Comparison of ENCODE assay signal across 29 cellular contexts in the genomic region with DNA sequence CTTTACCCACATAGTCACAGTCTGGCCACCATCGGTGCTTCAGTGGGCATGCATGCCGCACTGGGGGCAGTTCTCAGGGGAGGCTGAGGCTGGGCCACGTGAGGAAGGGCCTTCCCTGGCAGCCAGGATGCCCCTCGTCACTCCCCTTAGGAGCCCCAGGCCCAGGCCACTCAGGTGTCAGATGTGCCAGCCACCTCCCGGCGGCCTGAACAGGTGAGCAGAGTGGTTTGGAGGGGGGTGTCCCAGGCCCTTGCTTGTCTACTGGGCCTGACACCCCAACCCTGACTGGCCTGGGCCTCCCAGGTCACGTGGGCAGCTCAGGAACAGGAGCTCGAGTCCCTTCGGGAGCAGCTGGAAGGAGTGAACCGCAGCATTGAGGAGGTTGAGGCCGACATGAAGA. TPM values are rescaled to one million over a fixed set of nuclear protein-coding genes. Genes with fewer than 3 reads are reported as not detected.
DNase-seq lines count a peak whose midpoint lies in the region; ATAC-seq, FAIRE-seq and TF ChIP-seq lines count a peak whose summit lies in the region.
"Had no signal": no experiment of that assay in that cellular context is flagged by ENCODE, and none has a peak within 500 bp of the region (broad histone marks: within the 10 kb centered on the region; RNA-seq: fewer than 3 reads in every experiment).

No MANE protein-coding gene starts in this region.

- no peak overlapping the region for H3K4me3 Mint-ChIP-seq in stimulated activated naive CD8-positive, alpha-beta T cell treated with anti-CD3 and anti-CD28 coated beads, Interleukin-15, amount 100 ng/mL, for 72 hours
- H3K4me3 Mint-ChIP-seq in naive thymus-derived CD8-positive, alpha-beta T cell = no peak overlapping the region
- H3K4me3 Mint-ChIP-seq: B cell; CD4-positive, alpha-beta memory T cell; CD8-positive, alpha-beta memory T cell had no signal

- no peak overlapping the region for H2AFZ ChIP-seq in neuronal stem cell (ENCODE audit: low read length)

- H3K23ac ChIP-seq in neuronal stem cell (ENCODE audit: low read depth, low read length, poor library complexity) = no peak overlapping the region

- H3K14ac ChIP-seq in neuronal stem cell (ENCODE audit: low read length) = no peak overlapping the region

- H3K4me1 ChIP-seq in kidney (ENCODE audit: control insufficient read depth in 1 of 2, insufficient read depth in 1 of 2, low read depth in 1 of 2, low read length in 2 of 2) (no peaks in the 10 kb centered on the region), neuronal stem cell (ENCODE audit: control insufficient read depth in 2 of 2, insufficient read depth in 1 of 2, low read depth in 1 of 2, low read length in 2 of 2) (no peaks in the 10 kb centered on the region)

- peaks cover 0 to 4% of the 10 kb centered on the region in 2 donors for H3K36me3 ChIP-seq in kidney (ENCODE audit: control insufficient read depth in 1 of 2, insufficient read depth in 2 of 2, low read length in 2 of 2)
- H3K36me3 ChIP-seq in neuronal stem cell (replicated peaks in 1 of 2; ENCODE audit: control insufficient read depth in 2 of 2, insufficient read depth in 2 of 2, low read length in 2 of 2) = peaks cover 0 to 20% of the 10 kb centered on the region in 2 donors

- no peaks in the 10 kb centered on the region for H3K9me3 ChIP-seq in kidney (ENCODE audit: control insufficient read depth in 1 of 2, low read length in 2 of 2)
- H3K9me3 ChIP-seq in neuronal stem cell (replicated peaks in 1 of 2; ENCODE audit: control insufficient read depth in 2 of 2, insufficient read depth in 1 of 2, low read depth in 1 of 2, low read length in 2 of 2) = no peaks in the 10 kb centered on the region
- H3K9me3 ChIP-seq: A549; BLaER1 treated with 17β-estradiol and CSF1 and Interleukin-3, amounts not matched to agents 10 nM and 100 nM had no signal

- H2BK15ac ChIP-seq in neuronal stem cell (ENCODE audit: low read length) = no peak overlapping the region

- H3K27ac Mint-ChIP-seq in stimulated activated naive CD8-positive, alpha-beta T cell treated with anti-CD3 and anti-CD28 coated beads, Interleukin-15, amount 100 ng/mL, for 72 hours = peak overlapping the region in 1 of 2 donors; percentile 95
- no peak overlapping the region for H3K27ac Mint-ChIP-seq in naive thymus-derived CD8-positive, alpha-beta T cell
- H3K27ac Mint-ChIP-seq: B cell; CD8-positive, alpha-beta memory T cell had no signal

- no peak overlapping the region for H2BK5ac ChIP-seq in neuronal stem cell (ENCODE audit: low read length)

- FAIRE-seq in kidney (lab: Jason Lieb, UNC) = no peak
- FAIRE-seq: A549, GM12878, GM12892, GM19239 had no signal

- no peak overlapping the region for H3K4ac ChIP-seq in neuronal stem cell (ENCODE audit: low read length)

- H3K4me1 Mint-ChIP-seq in stimulated activated naive CD8-positive, alpha-beta T cell treated with anti-CD3 and anti-CD28 coated beads, Interleukin-15, amount 100 ng/mL, for 72 hours = peaks cover 29% of the 10 kb centered on the region
- H3K4me1 Mint-ChIP-seq in naive thymus-derived CD8-positive, alpha-beta T cell = peaks cover 7 to 19% (median 10%) of the 10 kb centered on the region in 4 donors

- no peaks in the 10 kb centered on the region for H3K9me3 Mint-ChIP-seq in stimulated activated naive CD8-positive, alpha-beta T cell treated with anti-CD3 and anti-CD28 coated beads, Interleukin-15, amount 100 ng/mL, for 72 hours
- H3K9me3 Mint-ChIP-seq in naive thymus-derived CD8-positive, alpha-beta T cell = no peaks in the 10 kb centered on the region
- H3K9me3 Mint-ChIP-seq: CD4-positive, alpha-beta memory T cell; CD8-positive, alpha-beta memory T cell had no signal

- no peak overlapping the region for H3K4me2 ChIP-seq in neuronal stem cell (ENCODE audit: insufficient read depth, low read length, poor library complexity, severe bottlenecking)
- H3K4me2 ChIP-seq: A549; BLaER1 treated with 17β-estradiol and CSF1 and Interleukin-3, amounts not matched to agents 10 nM and 100 nM had no signal

- POLR2A ChIA-PET in naive thymus-derived CD8-positive, alpha-beta T cell (lab: Charles Lee) = interaction anchor here (0.9 to 1.4 kb wide), 4 partner anchors 9 to 12 kb away, joined by 3 to 6 read pairs (median 3); a partner anchor contains a TSS

- H3K27me3 ChIP-seq in neuronal stem cell (ENCODE audit: control insufficient read depth in 3 of 3, insufficient read depth in 3 of 3, low read depth in 1 of 3, low read length in 3 of 3) = peaks cover 0 to 3% (median 0%) of the 10 kb centered on the region in 3 experiments

- no peaks in the 10 kb centered on the region for H3K79me1 ChIP-seq in neuronal stem cell (ENCODE audit: low read depth, low read length)

- no peak overlapping the region for H4K91ac ChIP-seq in neuronal stem cell (ENCODE audit: low read depth, low read length, poor library complexity)

- no peak overlapping the region for H4K8ac ChIP-seq in neuronal stem cell (ENCODE audit: low read depth, low read length)

- H3K36me3 Mint-ChIP-seq in naive thymus-derived CD8-positive, alpha-beta T cell = peaks cover 0 to 60% (median 0%) of the 10 kb centered on the region in 3 donors

- no CpG with 5 or more reads among the region's 11 CpGs for WGBS in neuronal stem cell (ENCODE audit: extremely low coverage in 2 of 2, insufficient read length in 2 of 2, insufficient replicate concordance in 1 of 2), 2 donors

- no peak for TF ChIP-seq CTCF in kidney (IDR thresholded peaks at IDR 0.05; ENCODE audit: borderline replicate concordance, extremely low read depth, insufficient read depth)

- no peak overlapping the region for H2BK120ac ChIP-seq in neuronal stem cell (ENCODE audit: low read depth, low read length)

- DNase-seq in stimulated activated naive CD8-positive, alpha-beta T cell treated with anti-CD3 and anti-CD28 coated beads, Interleukin-15, amount 100 ng/mL, for 72 hours = no peak
- DNase-seq in stimulated activated naive CD8-positive, alpha-beta T cell treated with anti-CD3 and anti-CD28 coated beads, Interleukin-15, Interleukin-2, amounts not matched to agents 100 U/mL and 50 U/mL, for 24 hours = no peak
- DNase-seq in kidney (peak; percentile 51), neuronal stem cell (ENCODE audit: low spot score) (no peak), NCI-H510A (lab: John Stamatoyannopoulos, UW) (no peak), middle frontal gyrus (ENCODE audit: extremely low spot score, low spot score) (no peak)
- DNase-seq in naive thymus-derived CD8-positive, alpha-beta T cell = no peak
- DNase-seq: AML-193; CD4-positive, alpha-beta memory T cell; CD8-positive, alpha-beta memory T cell; COR-L47; DMS 273 treated with DMSO at 0.1 percent for 48 hours; DMS153; DMS53; DMS79; DND-41; EL; GDM1 had no signal

- H3K4me3 ChIP-seq in kidney (ENCODE audit: low read length in 2 of 2) (no peak overlapping the region), neuronal stem cell (ENCODE audit: low read length in 2 of 2) (no peak overlapping the region)
- H3K4me3 ChIP-seq: A549; BLaER1 treated with 17β-estradiol and CSF1 and Interleukin-3, amounts not matched to agents 10 nM and 100 nM; GM12878 had no signal

- no peak overlapping the region for H3K27ac ChIP-seq in kidney (ENCODE audit: low read depth in 2 of 2, low read length in 2 of 2)
- H3K27ac ChIP-seq in neuronal stem cell (replicated peaks; ENCODE audit: low read length) = no peak overlapping the region
- H3K27ac ChIP-seq: 22Rv1; A549; BLaER1 treated with 17β-estradiol and CSF1 and Interleukin-3, amounts not matched to agents 10 nM and 100 nM; C4-2B had no signal

- no peak overlapping the region for H2AK5ac ChIP-seq in neuronal stem cell (ENCODE audit: low read depth, low read length)

- H3K9ac ChIP-seq in kidney (ENCODE audit: low read length in 2 of 2) (no peak overlapping the region), neuronal stem cell (ENCODE audit: low read depth, low read length, poor library complexity) (peak overlapping the region; percentile 4)
- H3K9ac ChIP-seq: BLaER1 treated with 17β-estradiol and CSF1 and Interleukin-3, amounts not matched to agents 10 nM and 100 nM had no signal

- H2BK12ac ChIP-seq in neuronal stem cell (ENCODE audit: low read length) = no peak overlapping the region

- no peak overlapping the region for H3K18ac ChIP-seq in neuronal stem cell (ENCODE audit: low read length)

- intact Hi-C loops in kidney (cut with DNase I) = no loop called here

- H3K27me3 Mint-ChIP-seq in stimulated activated naive CD8-positive, alpha-beta T cell treated with anti-CD3 and anti-CD28 coated beads, Interleukin-15, amount 100 ng/mL, for 72 hours = no peaks in the 10 kb centered on the region
- H3K27me3 Mint-ChIP-seq in naive thymus-derived CD8-positive, alpha-beta T cell = no peaks in the 10 kb centered on the region
- H3K27me3 Mint-ChIP-seq: B cell; CD4-positive, alpha-beta memory T cell had no signal

- peak; percentile 21 for ATAC-seq in stimulated activated naive CD8-positive, alpha-beta T cell treated with anti-CD3 and anti-CD28 coated beads, Interleukin-15, amount 100 ng/mL, for 72 hours
- no peak for ATAC-seq in stimulated activated naive CD8-positive, alpha-beta T cell treated with anti-CD3 and anti-CD28 coated beads, Interleukin-15, Interleukin-2, amounts not matched to agents 100 U/mL and 50 U/mL, for 24 hours
- no peak for ATAC-seq in naive thymus-derived CD8-positive, alpha-beta T cell
- ATAC-seq: A549, GM12878 had no signal

RNA-seq across cellular contexts. Expression of a gene that starts 12.1 kb away (rescaled TPM):
- total RNA-seq in kidney = 18.5 TPM
- 13.4 TPM for polyA plus RNA-seq in kidney (ENCODE audit: insufficient read depth, low read depth, low replicate concordance)
- 7.9 TPM for polyA plus RNA-seq in neuronal stem cell (2013, experiment 1 of 2)
- 7.4 TPM for polyA plus RNA-seq in neuronal stem cell (2013, experiment 2 of 2)
- 10 to 100 TPM; 27.4 to 27.9 TPM for total RNA-seq in naive thymus-derived CD8-positive, alpha-beta T cell
- 10 to 100 TPM; 22.2 to 29.8 (median 25.2) TPM for polyA plus RNA-seq in naive thymus-derived CD8-positive, alpha-beta T cell

RNA-seq across cellular contexts. Expression of a gene that starts 14.2 kb away (rescaled TPM):
- 0.25 TPM for total RNA-seq in kidney
- polyA plus RNA-seq in kidney (ENCODE audit: insufficient read depth, low read depth, low replicate concordance) = 0.15 TPM
- polyA plus RNA-seq in neuronal stem cell (2013, experiment 1 of 2) = 0.56 TPM
- 0.58 TPM for polyA plus RNA-seq in neuronal stem cell (2013, experiment 2 of 2)
- total RNA-seq in naive thymus-derived CD8-positive, alpha-beta T cell = 1 to 10 TPM; 3.6 to 3.8 TPM
- under 1 TPM in 1 of 3 donors, not detected in 2; 0.02 TPM for polyA plus RNA-seq in naive thymus-derived CD8-positive, alpha-beta T cell
- total RNA-seq: A172, Daoy, G401 had no signal
- polyA plus RNA-seq: A549; CD8-positive, alpha-beta memory T cell had no signal

RNA-seq across cellular contexts. Expression of a gene that starts 17.2 kb away (rescaled TPM):
- total RNA-seq in kidney = 2.0 TPM
- polyA plus RNA-seq in kidney (ENCODE audit: insufficient read depth, low read depth, low replicate concordance) = 0.45 TPM
- 0.25 TPM for polyA plus RNA-seq in neuronal stem cell (2013, experiment 1 of 2)
- polyA plus RNA-seq in neuronal stem cell (2013, experiment 2 of 2) = 0.19 TPM
- under 1 TPM; 0.18 to 0.41 TPM for total RNA-seq in naive thymus-derived CD8-positive, alpha-beta T cell
- polyA plus RNA-seq in naive thymus-derived CD8-positive, alpha-beta T cell = under 1 TPM in 2 of 3 donors, not detected in 1; 0.17 to 0.33 TPM
- total RNA-seq: A172, B cell, Daoy, G401 had no signal

RNA-seq across cellular contexts. Expression of a gene that starts 22.2 kb away (rescaled TPM):
- 4.5 TPM for total RNA-seq in kidney
- polyA plus RNA-seq in kidney (ENCODE audit: insufficient read depth, low read depth, low replicate concordance) = 5.1 TPM
- polyA plus RNA-seq in neuronal stem cell (2013, experiment 1 of 2) = 12.8 TPM
- 11.4 TPM for polyA plus RNA-seq in neuronal stem cell (2013, experiment 2 of 2)
- 10 to 100 TPM; 14.8 to 21.8 TPM for total RNA-seq in naive thymus-derived CD8-positive, alpha-beta T cell
- 1 to 10 TPM; 6.7 to 9.7 (median 8.3) TPM for polyA plus RNA-seq in naive thymus-derived CD8-positive, alpha-beta T cell

RNA-seq across cellular contexts. Expression of a gene that starts 47.4 kb away (rescaled TPM):
- total RNA-seq in kidney = 4.0 TPM
- polyA plus RNA-seq in kidney (ENCODE audit: insufficient read depth, low read depth, low replicate concordance) = 7.2 TPM
- 0.32 TPM for polyA plus RNA-seq in neuronal stem cell (2013, experiment 1 of 2)
- polyA plus RNA-seq in neuronal stem cell (2013, experiment 2 of 2) = 0.37 TPM
- under 1 TPM; 0.34 to 0.58 TPM for total RNA-seq in naive thymus-derived CD8-positive, alpha-beta T cell
- polyA plus RNA-seq in naive thymus-derived CD8-positive, alpha-beta T cell = under 1 TPM; 0.27 to 0.41 (median 0.40) TPM
